Comparison of ENCODE assay signal across 11 cellular contexts in the genomic region with DNA sequence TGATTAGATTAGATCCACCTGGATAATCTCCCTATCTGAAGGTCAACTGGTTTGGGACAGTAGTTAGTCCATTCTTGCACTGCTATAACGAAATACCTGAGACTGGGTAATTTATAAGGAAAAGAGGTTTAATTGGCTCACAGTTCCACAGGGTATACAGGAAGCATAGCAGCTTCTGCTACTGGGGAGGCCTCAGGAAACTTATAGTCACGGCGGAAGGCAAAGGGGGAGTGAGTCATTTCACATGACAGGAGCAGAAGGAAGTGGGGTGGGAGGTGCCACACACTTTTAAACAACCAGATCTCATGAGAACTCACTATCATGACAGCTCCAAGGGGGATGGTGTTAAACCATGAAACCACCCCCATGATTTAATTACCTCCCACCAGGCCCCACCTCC. TPM values are rescaled to one million over a fixed set of nuclear protein-coding genes. Genes with fewer than 3 reads are reported as not detected.
DNase-seq lines count a peak whose midpoint lies in the region; ATAC-seq and TF ChIP-seq lines count a peak whose summit lies in the region.
"Had no signal": no experiment of that assay in that cellular context is flagged by ENCODE, and none has a peak within 500 bp of the region (broad histone marks: within the 10 kb centered on the region; RNA-seq: fewer than 3 reads in every experiment).

No MANE protein-coding gene starts in this region.

- H3K4me1 ChIP-seq in mesendoderm (ENCODE audit: control insufficient read depth, low read depth, low read length) = no peaks in the 10 kb centered on the region

- H2BK15ac ChIP-seq in mesendoderm (replicated peaks; ENCODE audit: low read depth) = no peak overlapping the region

- peaks cover 21% of the 10 kb centered on the region for H3K4me1 Mint-ChIP-seq in activated T-helper 2 cell treated with anti-CD3 and anti-CD28 coated beads, Interferon-gamma antibody, Interleukin-2, Interleukin-4, amounts not matched to agents 10 μg/mL and 5 μg/mL and 100 μg/mL, durations not matched to agents 14 hours and 24 hours and 36 hours (ENCODE audit: low read depth)
- H3K4me1 Mint-ChIP-seq: neural crest cell had no signal

- H3K4me3 Mint-ChIP-seq in activated T-helper 2 cell treated with anti-CD3 and anti-CD28 coated beads, Interferon-gamma antibody, Interleukin-2, Interleukin-4, amounts not matched to agents 10 μg/mL and 5 μg/mL and 100 μg/mL, durations not matched to agents 14 hours and 24 hours and 36 hours (ENCODE audit: low read depth) = no peak overlapping the region
- H3K4me3 Mint-ChIP-seq: neural crest cell had no signal

- H2BK120ac ChIP-seq in mesendoderm (ENCODE audit: low read depth, low read length) = no peak overlapping the region

- H3K9me3 Mint-ChIP-seq in activated T-helper 2 cell treated with anti-CD3 and anti-CD28 coated beads, Interferon-gamma antibody, Interleukin-2, Interleukin-4, amounts not matched to agents 10 μg/mL and 5 μg/mL and 100 μg/mL, durations not matched to agents 14 hours and 24 hours and 36 hours = peaks cover 9% of the 10 kb centered on the region
- H3K9me3 Mint-ChIP-seq: neural crest cell had no signal

- no peaks in the 10 kb centered on the region for H3K79me2 ChIP-seq in mesendoderm (ENCODE audit: control insufficient read depth, insufficient read depth, low read length)

- no peak overlapping the region for H4K8ac ChIP-seq in mesendoderm (ENCODE audit: low read depth, low read length)

- no peak overlapping the region for H3K23ac ChIP-seq in mesendoderm (ENCODE audit: low read length)

- no peaks in the 10 kb centered on the region for H3K36me3 ChIP-seq in mesendoderm (ENCODE audit: control insufficient read depth, insufficient read depth, low read length)
- H3K36me3 ChIP-seq: cardiac muscle cell had no signal

- no peak overlapping the region for H3K18ac ChIP-seq in mesendoderm (ENCODE audit: low read length)

- no peak overlapping the region for H3K27ac ChIP-seq in mesendoderm (ENCODE audit: low read depth, low read length)
- H3K27ac ChIP-seq: cardiac muscle cell had no signal

- H3K4me2 ChIP-seq in mesendoderm (ENCODE audit: low read length) = no peak overlapping the region

- H3K4me3 ChIP-seq in NB4 (ENCODE audit: low read depth, low read length) (no peak overlapping the region), mesendoderm (ENCODE audit: low read length) (no peak overlapping the region)
- H3K4me3 ChIP-seq: cardiac muscle cell had no signal

- peaks cover 18% of the 10 kb centered on the region for H3K36me3 Mint-ChIP-seq in activated T-helper 2 cell treated with anti-CD3 and anti-CD28 coated beads, Interferon-gamma antibody, Interleukin-2, Interleukin-4, amounts not matched to agents 10 μg/mL and 5 μg/mL and 100 μg/mL, durations not matched to agents 14 hours and 24 hours and 36 hours (ENCODE audit: low read depth)

- peak overlapping the region; percentile 50 for H3K27ac Mint-ChIP-seq in activated T-helper 2 cell treated with anti-CD3 and anti-CD28 coated beads, Interferon-gamma antibody, Interleukin-2, Interleukin-4, amounts not matched to agents 10 μg/mL and 5 μg/mL and 100 μg/mL, durations not matched to agents 14 hours and 24 hours and 36 hours

- H2BK5ac ChIP-seq in mesendoderm (ENCODE audit: low read length) = no peak overlapping the region

- TF ChIP-seq CTCF in NB4 (IDR thresholded peaks at IDR 0.05; ENCODE audit: low read depth, low read length) = no peak

- H3K56ac ChIP-seq in mesendoderm (ENCODE audit: low read length) = no peak overlapping the region

- no peak overlapping the region for H3K9ac ChIP-seq in mesendoderm (ENCODE audit: low read length)

- intact Hi-C loops in activated T-helper 2 cell treated with anti-CD3 and anti-CD28 coated beads, Interferon-gamma antibody, Interleukin-2, Interleukin-4, amounts not matched to agents 10 μg/mL and 5 μg/mL and 100 μg/mL, durations not matched to agents 14 hours and 24 hours and 36 hours (cut with micrococcal nuclease) = no loop called here

- H3K79me1 ChIP-seq in mesendoderm (ENCODE audit: low read length) = no peaks in the 10 kb centered on the region

- H3K4ac ChIP-seq in mesendoderm (ENCODE audit: low read depth, low read length) = no peak overlapping the region

- TF ChIP-seq POLR2A in NB4 (IDR thresholded peaks at IDR 0.05; ENCODE audit: extremely low read depth, insufficient read length) = no peak

- ATAC-seq in GM18868 (IDR thresholded peaks at IDR 0.05; ENCODE audit: unreplicated experiment) = no peak
- ATAC-seq in HG02588 (IDR thresholded peaks at IDR 0.05; ENCODE audit: unreplicated experiment) = no peak
- ATAC-seq in HG03039 (IDR thresholded peaks at IDR 0.05; ENCODE audit: unreplicated experiment) = no peak

- peaks cover 10% of the 10 kb centered on the region for H3K27me3 Mint-ChIP-seq in activated T-helper 2 cell treated with anti-CD3 and anti-CD28 coated beads, Interferon-gamma antibody, Interleukin-2, Interleukin-4, amounts not matched to agents 10 μg/mL and 5 μg/mL and 100 μg/mL, durations not matched to agents 14 hours and 24 hours and 36 hours (ENCODE audit: low read depth)

- no peak overlapping the region for H4K5ac ChIP-seq in mesendoderm (ENCODE audit: low read length)

- H3K27me3 ChIP-seq in mesendoderm (ENCODE audit: insufficient read depth, low read length, poor library complexity) = no peaks in the 10 kb centered on the region
- H3K27me3 ChIP-seq: cardiac muscle cell had no signal

- peak; percentile 36 for DNase-seq in Daoy (ENCODE audit: low read depth)
- DNase-seq in NB4 (ENCODE audit: low read depth) = peak; percentile 40
- DNase-seq in activated T-helper 2 cell treated with anti-CD3 and anti-CD28 coated beads, Interferon-gamma antibody, Interleukin-2, Interleukin-4, amounts not matched to agents 10 μg/mL and 5 μg/mL and 100 μg/mL, durations not matched to agents 14 hours and 24 hours and 36 hours (ENCODE audit: low spot score) = no peak
- peak; percentile 39 for DNase-seq in mesendoderm
- no peak for DNase-seq in mesenteric fat pad (ENCODE audit: low spot score)
- DNase-seq: SW 1271 had no signal

- no CpG with 5 or more reads among the region's 3 CpGs for WGBS in mesendoderm (ENCODE audit: extremely low coverage, insufficient coverage, low lambda C conversion rate)

- H2AK5ac ChIP-seq in mesendoderm (ENCODE audit: low read length) = no peak overlapping the region

RNA-seq across cellular contexts. Expression of a gene that starts 9.9 kb away (rescaled TPM):
- 19.5 and 20.1 TPM in 2 replicates for total RNA-seq in Daoy (2014; rRNA removed; shearing (Covaris generic))
- 19.2 and 19.6 TPM in 2 replicates for total RNA-seq in activated T-helper 2 cell treated with anti-CD3 and anti-CD28 coated beads, Interferon-gamma antibody, Interleukin-2, Interleukin-4, amounts not matched to agents 10 μg/mL and 5 μg/mL and 100 μg/mL, durations not matched to agents 14 hours and 24 hours and 36 hours
- 10.4 TPM for polyA plus RNA-seq in mesendoderm (2013, experiment 1 of 2)
- 10.6 TPM for polyA plus RNA-seq in mesendoderm (2013, experiment 2 of 2)
- 3.3 TPM for total RNA-seq in mesenteric fat pad

RNA-seq across cellular contexts. Expression of a gene that starts 55.1 kb away (rescaled TPM):
- total RNA-seq in Daoy (2014; rRNA removed; shearing (Covaris generic)) = 0.03 and 0.11 TPM in 2 replicates
- total RNA-seq in activated T-helper 2 cell treated with anti-CD3 and anti-CD28 coated beads, Interferon-gamma antibody, Interleukin-2, Interleukin-4, amounts not matched to agents 10 μg/mL and 5 μg/mL and 100 μg/mL, durations not matched to agents 14 hours and 24 hours and 36 hours = 0.05 and 0.09 TPM in 2 replicates
- 0.63 TPM for polyA plus RNA-seq in mesendoderm (2013, experiment 1 of 2)
- polyA plus RNA-seq in mesendoderm (2013, experiment 2 of 2) = 0.71 TPM
- 1.3 TPM for total RNA-seq in mesenteric fat pad
- total RNA-seq: neural crest cell had no signal
- polyA plus RNA-seq: cardiac muscle cell had no signal

Comparison
In these comparisons a context has a peak if more than half of its experiments do, and no peak if none do; other contexts are left out.
1. DNase-seq: peak in Daoy (single experiment), NB4 (single experiment) and mesendoderm (single experiment); none in activated T-helper 2 cell treated with anti-CD3 and anti-CD28 coated beads, Interferon-gamma antibody, Interleukin-2, Interleukin-4, amounts not matched to agents 10 μg/mL and 5 μg/mL and 100 μg/mL, durations not matched to agents 14 hours and 24 hours and 36 hours (single experiment) and mesenteric fat pad (single experiment).